ENCODE assay signal across 1 cellular context in genomic region chr17:76384987-76385891, GRCh38.
A peak's percentile ranks its signal among the peaks of the same experiment; 100 is the strongest.
TF ChIP-seq lines count a peak whose summit lies in the region.

No MANE protein-coding gene starts in this region.

TF ChIP-seq in HepG2, 621 proteins besides CTCF, POLR2A, EP300 and RAD21 (continued from another document and continues in another):
- TF ChIP-seq ZNF142 (CRISPR knock-in tag; IDR thresholded peaks at IDR 0.05): no peak
- TF ChIP-seq ZBTB8A (CRISPR knock-in tag; IDR thresholded peaks at IDR 0.05; ENCODE audit: borderline replicate concordance, low read depth): 0 out of 2 replicates have a peak, but pooled peaks have one; percentile 34
- no peak for TF ChIP-seq ZMAT3 (CRISPR knock-in tag; conservative IDR thresholded peaks at IDR 0.05)
- no peak for TF ChIP-seq NR2F2 (IDR thresholded peaks at IDR 0.05; ENCODE audit: borderline replicate concordance, low read depth)
- TF ChIP-seq ZNF619 (CRISPR knock-in tag; IDR thresholded peaks at IDR 0.05): peak; percentile 42
- 0 out of 2 replicates have a peak, but pooled peaks have one; percentile 6 for TF ChIP-seq NFE2L1 (CRISPR knock-in tag; IDR thresholded peaks at IDR 0.05; ENCODE audit: borderline replicate concordance)
- TF ChIP-seq RERE (CRISPR knock-in tag; IDR thresholded peaks at IDR 0.05; ENCODE audit: low read depth): no peak
- TF ChIP-seq TIGD3 (CRISPR knock-in tag; IDR thresholded peaks at IDR 0.05; ENCODE audit: borderline replicate concordance): no peak
- TF ChIP-seq HNF1B (CRISPR knock-in tag; IDR thresholded peaks at IDR 0.05): 0 out of 2 replicates have a peak, but pooled peaks have one; percentile 14
- 0 out of 2 replicates have a peak, but pooled peaks have one; percentile 12 for TF ChIP-seq IRF9 (CRISPR knock-in tag; IDR thresholded peaks at IDR 0.05; ENCODE audit: borderline replicate concordance)
- TF ChIP-seq CHCHD3 (CRISPR knock-in tag; IDR thresholded peaks at IDR 0.05): no peak
- TF ChIP-seq BRF2 (CRISPR knock-in tag; IDR thresholded peaks at IDR 0.05): no peak
- TF ChIP-seq SNAI1 (CRISPR knock-in tag; IDR thresholded peaks at IDR 0.05; ENCODE audit: borderline replicate concordance): peak; percentile 75; the same call in 1 of the 2 replicates
- peak; percentile 23; the same call in 1 of the 2 replicates for TF ChIP-seq ZC3H4 (CRISPR knock-in tag; IDR thresholded peaks at IDR 0.05; ENCODE audit: borderline replicate concordance)
- TF ChIP-seq SNAPC4 (CRISPR knock-in tag; IDR thresholded peaks at IDR 0.05): peak; percentile 12; the same call in 1 of the 2 replicates
- TF ChIP-seq MXD4 (CRISPR knock-in tag; IDR thresholded peaks at IDR 0.05): no peak; the same call in 1 of the 2 replicates
- TF ChIP-seq NFIB (CRISPR knock-in tag; IDR thresholded peaks at IDR 0.05; ENCODE audit: borderline replicate concordance): 0 out of 2 replicates have a peak, but pooled peaks have one; percentile 68
- TF ChIP-seq MXI1 (IDR thresholded peaks at IDR 0.05; ENCODE audit: borderline replicate concordance, low read depth, low read length): no peak; the same call in 2 of the 3 replicates
- TF ChIP-seq ZNF597 (CRISPR knock-in tag; IDR thresholded peaks at IDR 0.05): no peak
- TF ChIP-seq ZNF724P (CRISPR knock-in tag; IDR thresholded peaks at IDR 0.05; ENCODE audit: borderline replicate concordance): no peak
- no peak for TF ChIP-seq ZBTB33 (CRISPR knock-in tag; IDR thresholded peaks at IDR 0.05)
- TF ChIP-seq ZNF331 (CRISPR knock-in tag; IDR thresholded peaks at IDR 0.05): no peak
- no peak for TF ChIP-seq ZNF230 (CRISPR knock-in tag; IDR thresholded peaks at IDR 0.05)
- 0 out of 2 replicates have a peak, but pooled peaks have one; percentile 73 for TF ChIP-seq ZSCAN31 (CRISPR knock-in tag; IDR thresholded peaks at IDR 0.05; ENCODE audit: low read depth)
- no peak for TF ChIP-seq MED1 (CRISPR knock-in tag; IDR thresholded peaks at IDR 0.05)
